In the genomic region with DNA sequence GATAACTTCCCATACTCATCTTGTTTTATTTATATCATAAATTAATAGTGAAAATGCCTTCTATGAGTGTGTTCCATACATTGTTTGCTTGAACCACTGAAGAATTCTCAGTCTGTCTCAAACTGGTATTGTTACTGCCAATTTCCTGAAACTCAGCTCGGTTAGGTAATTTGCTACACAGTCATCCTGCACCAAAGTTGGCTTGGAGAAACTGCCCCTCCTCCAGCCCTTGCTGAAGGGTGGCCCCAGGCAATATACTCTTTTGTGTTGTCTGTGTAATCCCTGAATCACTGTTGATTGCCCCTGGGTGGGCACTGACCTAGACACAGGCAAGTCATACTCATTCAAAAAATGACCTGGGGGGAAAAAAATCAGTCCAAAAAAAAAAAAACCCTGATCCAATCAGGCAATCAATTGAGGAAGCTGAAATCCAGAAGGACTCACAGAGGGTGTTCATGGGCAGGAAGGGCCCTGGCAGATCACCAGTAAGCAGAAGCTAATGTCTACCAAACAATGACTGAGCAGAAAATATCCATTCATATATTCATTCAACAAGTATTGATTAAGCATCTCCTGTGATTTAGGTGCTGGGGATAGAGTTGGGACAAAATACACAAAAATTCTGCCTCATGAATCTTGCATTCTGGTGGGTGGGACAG, we compare ENCODE assay signal across 9 cellular contexts. TPM values are rescaled to one million over a fixed set of nuclear protein-coding genes. Genes with fewer than 3 reads are reported as not detected.
DNase-seq lines count a peak whose midpoint lies in the region; FAIRE-seq and TF ChIP-seq lines count a peak whose summit lies in the region.
"Had no signal": no experiment of that assay in that cellular context is flagged by ENCODE, and none has a peak within 500 bp of the region (broad histone marks: within the 10 kb centered on the region; RNA-seq: fewer than 3 reads in every experiment).

No MANE protein-coding gene starts in this region.

- no peak for TF ChIP-seq CTCF in foreskin fibroblast (IDR thresholded peaks at IDR 0.05; ENCODE audit: low read depth, low read length)

- DNase-seq in GM12891 (ENCODE audit: insufficient read length, low spot score): no peak
- peak; percentile 6 for DNase-seq in GOT3 (lab: John Stamatoyannopoulos, UW)
- peak; percentile 78 for DNase-seq in NCI-H226
- peak; percentile 67 to 79 for DNase-seq in foreskin fibroblast
- DNase-seq in G401 (ENCODE audit: low spot score): no peak
- no peak for DNase-seq in NCI-H1930 (lab: John Stamatoyannopoulos, UW)
- no peak for DNase-seq in T-helper 9 cell
- no peak for DNase-seq in NCI-H2171 (lab: John Stamatoyannopoulos, UW)
- DNase-seq: brain microvascular endothelial cell had no signal

- no peak overlapping the region for H3K4me3 ChIP-seq in foreskin fibroblast (ENCODE audit: low read depth in 1 of 2, low read length in 2 of 2)

- in situ Hi-C loops in G401 (cut with HindIII; ENCODE audit: low sequenced_read_pairs): no loop called here

- peak; percentile 23 for FAIRE-seq in GM12891 (lab: Jason Lieb, UNC)

- no peak for TF ChIP-seq POLR2A in GM12891 (IDR thresholded peaks at IDR 0.05; ENCODE audit: low read depth, low read length)

TF ChIP-seq in GM12891, 5 proteins besides CTCF, POLR2A, EP300 and RAD21:
- no peak for TF ChIP-seq POU2F2 (IDR thresholded peaks at IDR 0.05; ENCODE audit: low read depth, low read length)
- TF ChIP-seq PAX5 (IDR thresholded peaks at IDR 0.05; ENCODE audit: insufficient read depth, low read length, severe bottlenecking): no peak
- no peak for TF ChIP-seq POLR2AphosphoS5 (IDR thresholded peaks at IDR 0.05; ENCODE audit: low read depth, low read length)
- no peak for TF ChIP-seq SPI1 (IDR thresholded peaks at IDR 0.05; ENCODE audit: low read depth, low read length)
- TF ChIP-seq TAF1 (IDR thresholded peaks at IDR 0.05; ENCODE audit: low read depth, low read length): no peak

RNA-seq across cellular contexts. Expression of gene SESTD1, which starts 3.8 kb away (rescaled TPM):
- polyA plus RNA-seq in GM12891 (2012; ENCODE audit: low read depth, missing spikeins): 3.9 TPM
- 1.9 and 3.9 TPM in 2 replicates for total RNA-seq in G401 (2014; rRNA removed; shearing (Covaris generic))

Comparison
In these comparisons a context has a peak if more than half of its experiments do, and no peak if none do; other contexts are left out.
1. DNase-seq: peak in GOT3 (single experiment), NCI-H226 (single experiment) and foreskin fibroblast (2 of 2); none in GM12891 (single experiment), G401 (single experiment), NCI-H1930 (0 of 2), T-helper 9 cell (single experiment) and NCI-H2171 (single experiment).